In the genomic region with DNA sequence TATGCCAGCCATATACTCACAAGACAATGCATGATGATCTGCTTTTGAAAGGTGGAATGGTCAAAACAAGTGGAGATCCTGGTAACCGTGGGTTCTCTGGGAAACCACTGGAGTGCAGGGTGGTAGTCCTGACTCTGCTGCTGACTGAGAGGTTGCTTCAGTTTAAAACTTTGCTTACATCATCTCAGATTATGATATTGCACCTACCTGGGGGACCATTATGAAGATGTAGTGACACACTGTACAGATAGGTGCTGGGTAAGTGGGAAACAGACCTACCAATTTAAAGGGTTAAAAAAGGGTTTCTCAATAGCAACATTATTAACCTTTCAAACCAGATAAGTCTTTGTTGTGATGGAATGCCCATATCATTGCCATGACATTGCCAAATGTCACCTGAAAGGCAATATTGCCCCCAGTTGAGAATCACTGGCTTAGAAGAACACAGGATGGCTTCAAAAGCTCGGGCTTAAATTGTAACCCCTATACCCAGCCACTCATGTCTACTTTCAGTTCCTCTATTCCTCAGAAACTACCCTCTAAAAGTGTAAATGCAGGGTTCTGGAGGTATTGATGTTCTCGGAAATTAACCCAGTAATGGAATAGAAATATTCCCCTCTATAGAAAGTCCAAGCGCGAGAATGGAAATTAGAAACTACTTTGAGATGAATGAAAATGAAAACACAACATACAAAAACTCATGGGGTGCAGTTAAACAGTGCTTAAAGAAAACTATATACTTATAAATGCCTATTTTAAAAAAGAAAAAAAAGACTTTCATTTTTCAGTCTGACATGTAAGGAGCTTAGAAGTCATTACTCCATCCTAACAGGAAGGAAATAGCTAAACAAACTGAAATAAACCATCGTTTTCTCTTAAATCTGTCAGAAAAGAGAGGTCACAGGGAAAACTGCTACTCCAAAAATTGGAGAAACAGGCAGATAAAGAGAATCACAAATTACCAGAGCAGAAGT, we compare ENCODE assay signal across 10 cellular contexts.
A peak's percentile ranks its signal among the peaks of the same experiment; 100 is the strongest.
DNase-seq lines count a peak whose midpoint lies in the region; ATAC-seq and TF ChIP-seq lines count a peak whose summit lies in the region.
"Had no signal": no experiment of that assay in that cellular context is flagged by ENCODE, and none has a peak within 500 bp of the region (broad histone marks: within the 10 kb centered on the region; RNA-seq: fewer than 3 reads in every experiment).

No MANE protein-coding gene starts in this region.

- no peaks in the 10 kb centered on the region for H3K9me3 Mint-ChIP-seq in naive thymus-derived CD8-positive, alpha-beta T cell

- no peaks in the 10 kb centered on the region for H3K9me2 ChIP-seq in Loucy (replicated peaks; ENCODE audit: low read depth, low read length)

- no peaks in the 10 kb centered on the region for H4K20me1 ChIP-seq in Loucy (ENCODE audit: insufficient read depth, low read length, poor library complexity, severe bottlenecking)

- H3K4me1 Mint-ChIP-seq in naive thymus-derived CD8-positive, alpha-beta T cell = peaks cover 19 to 64% (median 45%) of the 10 kb centered on the region in 4 donors

- no peaks in the 10 kb centered on the region for H3F3A ChIP-seq in Loucy (ENCODE audit: low read depth)

- no peak for DNase-seq in naive thymus-derived CD8-positive, alpha-beta T cell
- no peak for DNase-seq in GM19238 (ENCODE audit: insufficient read length, low spot score)
- no peak for DNase-seq in thyroid gland
- no peak for DNase-seq in DMS 273 treated with DMSO at 0.1 percent for 48 hours (lab: John Stamatoyannopoulos, UW)
- DNase-seq: Right ventricle myocardium superior had no signal

- no peaks in the 10 kb centered on the region for H3K27me3 Mint-ChIP-seq in naive thymus-derived CD8-positive, alpha-beta T cell

- H3K27me3 ChIP-seq in Loucy (ENCODE audit: insufficient read depth, low read length, poor library complexity, severe bottlenecking) = no peaks in the 10 kb centered on the region
- H3K27me3 ChIP-seq in thyroid gland = no peaks in the 10 kb centered on the region
- H3K27me3 ChIP-seq: cardiac muscle cell had no signal

- POLR2A ChIA-PET in naive thymus-derived CD8-positive, alpha-beta T cell (lab: Charles Lee) = no interaction called here

- intact Hi-C loops in thyroid gland (cut with DNase I) = no loop called here

- H3K4me3 ChIP-seq in Loucy (ENCODE audit: low read length, poor library complexity, severe bottlenecking) (peak overlapping the region; percentile 17), thyroid gland (replicated peaks in 1 of 3) (no peak overlapping the region)
- H3K4me3 ChIP-seq: cardiac muscle cell had no signal

- H3K4me1 ChIP-seq in Loucy (ENCODE audit: insufficient read depth, low read length, poor library complexity, severe bottlenecking) (peaks cover 16% of the 10 kb centered on the region), thyroid gland (no peaks in the 10 kb centered on the region)

- ATAC-seq in GM18873 (IDR thresholded peaks at IDR 0.05; ENCODE audit: low FRiP score, unreplicated experiment) = peak; percentile 74
- ATAC-seq in HG02571 (IDR thresholded peaks at IDR 0.05; ENCODE audit: unreplicated experiment) = peak; percentile 72
- peak; percentile 48 to 50 for ATAC-seq in naive thymus-derived CD8-positive, alpha-beta T cell
- ATAC-seq: HCT116 had no signal

- H3K36me3 Mint-ChIP-seq in naive thymus-derived CD8-positive, alpha-beta T cell = peaks cover 0 to 26% (median 0%) of the 10 kb centered on the region in 3 donors

- H3K36me3 ChIP-seq in Loucy (ENCODE audit: insufficient read depth, low read length) (peaks cover 8% of the 10 kb centered on the region; the same call in 1 of the 2 replicates), thyroid gland (no peaks in the 10 kb centered on the region)
- H3K36me3 ChIP-seq: cardiac muscle cell had no signal

- no peaks in the 10 kb centered on the region for H3K9me3 ChIP-seq in Loucy (ENCODE audit: insufficient read depth, low read depth, low read length)
- no peaks in the 10 kb centered on the region for H3K9me3 ChIP-seq in thyroid gland

- WGBS in thyroid gland, 2 donors = 88 to 92% methylated on average over 6 of the region's 6 CpGs

- H3K79me2 ChIP-seq in Loucy (ENCODE audit: insufficient read depth, low read length) = peaks cover 12% of the 10 kb centered on the region; the same call in 1 of the 2 replicates

- H3K4me2 ChIP-seq in Loucy (ENCODE audit: low read depth, low read length, poor library complexity, severe bottlenecking) = peak overlapping the region; percentile 50

- no peak overlapping the region for H3K27ac ChIP-seq in thyroid gland
- H3K27ac ChIP-seq: cardiac muscle cell had no signal

- H2AFZ ChIP-seq in Loucy (ENCODE audit: low read length) = no peak overlapping the region

- H3K9ac ChIP-seq in Loucy (ENCODE audit: low read depth, low read length, poor library complexity, severe bottlenecking) = peak overlapping the region; percentile 48

- H3K27ac Mint-ChIP-seq in naive thymus-derived CD8-positive, alpha-beta T cell = peak overlapping the region; percentile 37 to 97 (median 76)

- peak overlapping the region in 9 of 10 donors; percentile 4 to 75 (median 54) for H3K4me3 Mint-ChIP-seq in naive thymus-derived CD8-positive, alpha-beta T cell

- TF ChIP-seq CTCF in Loucy (conservative IDR thresholded peaks at IDR 0.05; ENCODE audit: low read length) (no peak), thyroid gland (IDR thresholded peaks at IDR 0.05) (no peak)

- TF ChIP-seq POLR2A in thyroid gland (IDR thresholded peaks at IDR 0.05) = no peak
